In genomic region chr3:122546151-122546550, GRCh38 we compare ENCODE assay signal across 8 cellular contexts. TPM values are rescaled to one million over a fixed set of nuclear protein-coding genes. Genes with fewer than 3 reads are reported as not detected.
"Had no signal": no experiment of that assay in that cellular context is flagged by ENCODE, and none has a peak within 500 bp of the region (broad histone marks: within the 10 kb centered on the region; RNA-seq: fewer than 3 reads in every experiment).

No MANE protein-coding gene starts in this region.

- H3K4me3 ChIP-seq: GM23338 had no signal

- FAIRE-seq: H1, H54 had no signal

- H3K4me2 ChIP-seq: GM23338 had no signal

- H3K27ac ChIP-seq: HL-60 had no signal

- DNase-seq: H9, HCEC 1CT, IMR-90 had no signal

- H2AFZ ChIP-seq: GM23338 had no signal

- ATAC-seq: GM23338 had no signal

RNA-seq across cellular contexts. Expression of gene PARP15, which starts 31.3 kb away (rescaled TPM):
- total RNA-seq: HT1080, IMR-90 had no signal
